In the genomic region with DNA sequence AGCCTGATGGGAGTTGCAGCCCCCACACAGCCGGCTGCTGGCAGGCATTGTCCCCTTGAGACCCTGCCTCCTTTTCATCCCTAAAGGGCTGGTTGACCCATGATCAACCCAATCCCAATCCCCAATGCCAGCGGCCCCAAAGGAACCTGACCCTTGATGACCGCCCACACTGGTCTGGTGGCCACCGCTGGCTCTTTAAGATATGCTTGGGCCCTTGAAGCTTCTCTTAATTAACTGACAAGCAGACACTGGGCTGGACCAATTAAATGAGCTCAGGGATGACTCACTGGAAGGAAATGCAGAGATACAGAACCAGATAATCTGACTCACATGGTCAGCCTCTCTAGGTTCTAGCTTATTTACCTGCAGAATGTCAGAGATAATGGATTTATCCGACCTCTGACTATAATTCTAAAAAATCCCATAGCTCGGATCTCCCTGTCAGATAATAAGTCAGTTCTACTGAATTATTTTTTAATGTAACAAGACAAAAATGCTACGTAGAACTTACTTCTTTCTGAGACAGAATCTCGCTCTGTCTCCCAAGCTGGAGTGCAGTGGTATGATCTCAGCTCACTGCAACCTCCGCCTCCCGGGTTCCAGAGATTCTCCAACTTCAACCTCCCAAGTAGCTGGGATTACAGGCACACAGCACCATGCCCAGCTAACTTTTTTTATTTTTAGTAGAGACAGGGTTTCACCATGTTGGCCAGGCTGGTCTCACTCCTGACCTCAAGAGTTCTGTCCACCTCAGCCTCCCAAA, we compare ENCODE assay signal across 1 cellular context.
TF ChIP-seq lines count a peak whose summit lies in the region.

No MANE protein-coding gene starts in this region.

TF ChIP-seq in K562, 482 proteins besides CTCF, POLR2A, EP300 and RAD21 (continued from another document and continues in another):
- TF ChIP-seq, protein P1, sequence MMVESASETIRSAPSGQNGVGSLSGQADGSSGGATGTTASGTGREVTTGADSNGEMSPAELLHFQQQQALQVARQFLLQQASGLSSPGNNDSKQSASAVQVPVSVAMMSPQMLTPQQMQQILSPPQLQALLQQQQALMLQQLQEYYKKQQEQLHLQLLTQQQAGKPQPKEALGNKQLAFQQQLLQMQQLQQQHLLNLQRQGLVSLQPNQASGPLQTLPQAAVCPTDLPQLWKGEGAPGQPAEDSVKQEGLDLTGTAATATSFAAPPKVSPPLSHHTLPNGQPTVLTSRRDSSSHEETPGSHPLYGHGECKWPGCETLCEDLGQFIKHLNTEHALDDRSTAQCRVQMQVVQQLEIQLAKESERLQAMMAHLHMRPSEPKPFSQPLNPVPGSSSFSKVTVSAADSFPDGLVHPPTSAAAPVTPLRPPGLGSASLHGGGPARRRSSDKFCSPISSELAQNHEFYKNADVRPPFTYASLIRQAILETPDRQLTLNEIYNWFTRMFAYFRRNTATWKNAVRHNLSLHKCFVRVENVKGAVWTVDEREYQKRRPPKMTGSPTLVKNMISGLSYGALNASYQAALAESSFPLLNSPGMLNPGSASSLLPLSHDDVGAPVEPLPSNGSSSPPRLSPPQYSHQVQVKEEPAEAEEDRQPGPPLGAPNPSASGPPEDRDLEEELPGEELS (CRISPR knock-in tag; IDR thresholded peaks at IDR 0.05; ENCODE audit: borderline replicate concordance): no peak
- TF ChIP-seq TFAM (CRISPR knock-in tag; conservative IDR thresholded peaks at IDR 0.05) (no peak), ZC3H8 (IDR thresholded peaks at IDR 0.05) (no peak), XRCC5 (IDR thresholded peaks at IDR 0.05; ENCODE audit: low read depth, low read length) (no peak), NFIX (CRISPR knock-in tag; IDR thresholded peaks at IDR 0.05; ENCODE audit: low read depth) (no peak), FOSL1 (tag; conservative IDR thresholded peaks at IDR 0.05) (peak; percentile 98), TSC22D4 (tag; IDR thresholded peaks at IDR 0.05) (no peak), ARNT (IDR thresholded peaks at IDR 0.05) (no peak), TAF9B (IDR thresholded peaks at IDR 0.05; ENCODE audit: partially characterized antibody) (no peak), EGR1 (conservative IDR thresholded peaks at IDR 0.05) (peak; percentile 90), CBX5 (IDR thresholded peaks at IDR 0.05; ENCODE audit: borderline replicate concordance, low read depth) (no peak), KDM4B (IDR thresholded peaks at IDR 0.05; ENCODE audit: borderline replicate concordance in 2 of 2, low read depth in 1 of 2) (no peak), BACH1 (tag; IDR thresholded peaks at IDR 0.05) (no peak), ZNF121 (CRISPR knock-in tag; conservative IDR thresholded peaks at IDR 0.05) (no peak), ZNF354B (CRISPR knock-in tag; IDR thresholded peaks at IDR 0.05) (no peak), TBP (optimal IDR thresholded peaks at IDR 0.05; ENCODE audit: low read depth, low read length) (no peak), BDP1 (IDR thresholded peaks at IDR 0.05; ENCODE audit: insufficient read depth, insufficient read length) (no peak), CREM (IDR thresholded peaks at IDR 0.05; ENCODE audit: low read depth) (0 out of 2 replicates have a peak, but pooled peaks have one; percentile 13), ZNF124 (CRISPR knock-in tag; IDR thresholded peaks at IDR 0.05) (no peak), MEF2A (IDR thresholded peaks at IDR 0.05; ENCODE audit: control insufficient read depth, low read depth, low read length) (no peak), MTA1 (IDR thresholded peaks at IDR 0.05; ENCODE audit: borderline replicate concordance) (no peak), MIER1 (IDR thresholded peaks at IDR 0.05; ENCODE audit: low read depth) (no peak), FUS (optimal IDR thresholded peaks at IDR 0.05; ENCODE audit: low read depth, low read length) (no peak), CBX1 (IDR thresholded peaks at IDR 0.05; ENCODE audit: low read depth) (no peak), PTTG1 (tag; IDR thresholded peaks at IDR 0.05; ENCODE audit: low read depth) (no peak), NELFE (IDR thresholded peaks at IDR 0.05; ENCODE audit: insufficient read depth, insufficient read length) (no peak), BCOR (IDR thresholded peaks at IDR 0.05) (no peak), RBM15 (IDR thresholded peaks at IDR 0.05; ENCODE audit: insufficient read depth, low read length) (no peak), SMARCA5 (IDR thresholded peaks at IDR 0.05) (no peak), TBL1XR1 (IDR thresholded peaks at IDR 0.05; ENCODE audit: low read length in 2 of 2) (peak in 1 of 2 experiments; percentile 66; a peak in 2 of 4 replicates), PHF20 (IDR thresholded peaks at IDR 0.05; ENCODE audit: partially characterized antibody) (no peak), DDX20 (tag; IDR thresholded peaks at IDR 0.05; ENCODE audit: low read depth) (no peak), ZFPM2 (CRISPR knock-in tag; IDR thresholded peaks at IDR 0.05) (no peak), TRIM24 (IDR thresholded peaks at IDR 0.05) (no peak), SMAD3 (CRISPR knock-in tag; conservative IDR thresholded peaks at IDR 0.05) (no peak), TCF3 (CRISPR knock-in tag; IDR thresholded peaks at IDR 0.05) (peak; percentile 75), HDAC8 (tag; IDR thresholded peaks at IDR 0.05) (no peak), ZNF282 (CRISPR knock-in tag; IDR thresholded peaks at IDR 0.05) (no peak), HDAC3 (IDR thresholded peaks at IDR 0.05; ENCODE audit: borderline replicate concordance, partially characterized antibody) (peak; percentile 61), MAFG (tag; conservative IDR thresholded peaks at IDR 0.05) (no peak), RBM17 (IDR thresholded peaks at IDR 0.05; ENCODE audit: borderline replicate concordance, low read depth, low read length) (no peak), FOXA1 (IDR thresholded peaks at IDR 0.05; ENCODE audit: borderline replicate concordance) (no peak), ATF1 (CRISPR knock-in tag; IDR thresholded peaks at IDR 0.05) (no peak), ATF1 (tag; IDR thresholded peaks at IDR 0.05) (peak; percentile 62), BRF1 (IDR thresholded peaks at IDR 0.05; ENCODE audit: borderline replicate concordance, extremely low read depth, insufficient read length) (no peak), ZNF830 (CRISPR knock-in tag; IDR thresholded peaks at IDR 0.05) (no peak), YY1 (IDR thresholded peaks at IDR 0.05; ENCODE audit: borderline replicate concordance in 1 of 3, control insufficient read depth in 1 of 3, extremely low read depth in 1 of 3, insufficient read depth in 3 of 3, insufficient read length in 1 of 3, insufficient replicate concordance in 2 of 3, low read depth in 1 of 3, low read length in 2 of 3) (no peak)
- TF ChIP-seq, protein P2, sequence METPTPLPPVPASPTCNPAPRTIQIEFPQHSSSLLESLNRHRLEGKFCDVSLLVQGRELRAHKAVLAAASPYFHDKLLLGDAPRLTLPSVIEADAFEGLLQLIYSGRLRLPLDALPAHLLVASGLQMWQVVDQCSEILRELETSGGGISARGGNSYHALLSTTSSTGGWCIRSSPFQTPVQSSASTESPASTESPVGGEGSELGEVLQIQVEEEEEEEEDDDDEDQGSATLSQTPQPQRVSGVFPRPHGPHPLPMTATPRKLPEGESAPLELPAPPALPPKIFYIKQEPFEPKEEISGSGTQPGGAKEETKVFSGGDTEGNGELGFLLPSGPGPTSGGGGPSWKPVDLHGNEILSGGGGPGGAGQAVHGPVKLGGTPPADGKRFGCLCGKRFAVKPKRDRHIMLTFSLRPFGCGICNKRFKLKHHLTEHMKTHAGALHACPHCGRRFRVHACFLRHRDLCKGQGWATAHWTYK (CRISPR knock-in tag; IDR thresholded peaks at IDR 0.05): no peak
- TF ChIP-seq, protein P3, sequence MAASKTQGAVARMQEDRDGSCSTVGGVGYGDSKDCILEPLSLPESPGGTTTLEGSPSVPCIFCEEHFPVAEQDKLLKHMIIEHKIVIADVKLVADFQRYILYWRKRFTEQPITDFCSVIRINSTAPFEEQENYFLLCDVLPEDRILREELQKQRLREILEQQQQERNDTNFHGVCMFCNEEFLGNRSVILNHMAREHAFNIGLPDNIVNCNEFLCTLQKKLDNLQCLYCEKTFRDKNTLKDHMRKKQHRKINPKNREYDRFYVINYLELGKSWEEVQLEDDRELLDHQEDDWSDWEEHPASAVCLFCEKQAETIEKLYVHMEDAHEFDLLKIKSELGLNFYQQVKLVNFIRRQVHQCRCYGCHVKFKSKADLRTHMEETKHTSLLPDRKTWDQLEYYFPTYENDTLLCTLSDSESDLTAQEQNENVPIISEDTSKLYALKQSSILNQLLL (CRISPR knock-in tag; IDR thresholded peaks at IDR 0.05; ENCODE audit: borderline replicate concordance): no peak
- TF ChIP-seq, protein P4, sequence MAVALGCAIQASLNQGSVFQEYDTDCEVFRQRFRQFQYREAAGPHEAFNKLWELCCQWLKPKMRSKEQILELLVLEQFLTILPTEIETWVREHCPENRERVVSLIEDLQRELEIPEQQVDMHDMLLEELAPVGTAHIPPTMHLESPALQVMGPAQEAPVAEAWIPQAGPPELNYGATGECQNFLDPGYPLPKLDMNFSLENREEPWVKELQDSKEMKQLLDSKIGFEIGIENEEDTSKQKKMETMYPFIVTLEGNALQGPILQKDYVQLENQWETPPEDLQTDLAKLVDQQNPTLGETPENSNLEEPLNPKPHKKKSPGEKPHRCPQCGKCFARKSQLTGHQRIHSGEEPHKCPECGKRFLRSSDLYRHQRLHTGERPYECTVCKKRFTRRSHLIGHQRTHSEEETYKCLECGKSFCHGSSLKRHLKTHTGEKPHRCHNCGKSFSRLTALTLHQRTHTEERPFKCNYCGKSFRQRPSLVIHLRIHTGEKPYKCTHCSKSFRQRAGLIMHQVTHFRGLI (CRISPR knock-in tag; IDR thresholded peaks at IDR 0.05): no peak
- TF ChIP-seq, protein P5, sequence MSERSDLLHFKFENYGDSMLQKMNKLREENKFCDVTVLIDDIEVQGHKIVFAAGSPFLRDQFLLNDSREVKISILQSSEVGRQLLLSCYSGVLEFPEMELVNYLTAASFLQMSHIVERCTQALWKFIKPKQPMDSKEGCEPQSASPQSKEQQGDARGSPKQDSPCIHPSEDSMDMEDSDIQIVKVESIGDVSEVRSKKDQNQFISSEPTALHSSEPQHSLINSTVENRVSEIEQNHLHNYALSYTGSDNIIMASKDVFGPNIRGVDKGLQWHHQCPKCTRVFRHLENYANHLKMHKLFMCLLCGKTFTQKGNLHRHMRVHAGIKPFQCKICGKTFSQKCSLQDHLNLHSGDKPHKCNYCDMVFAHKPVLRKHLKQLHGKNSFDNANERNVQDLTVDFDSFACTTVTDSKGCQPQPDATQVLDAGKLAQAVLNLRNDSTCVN (CRISPR knock-in tag; IDR thresholded peaks at IDR 0.05): no peak
- TF ChIP-seq, protein P6, sequence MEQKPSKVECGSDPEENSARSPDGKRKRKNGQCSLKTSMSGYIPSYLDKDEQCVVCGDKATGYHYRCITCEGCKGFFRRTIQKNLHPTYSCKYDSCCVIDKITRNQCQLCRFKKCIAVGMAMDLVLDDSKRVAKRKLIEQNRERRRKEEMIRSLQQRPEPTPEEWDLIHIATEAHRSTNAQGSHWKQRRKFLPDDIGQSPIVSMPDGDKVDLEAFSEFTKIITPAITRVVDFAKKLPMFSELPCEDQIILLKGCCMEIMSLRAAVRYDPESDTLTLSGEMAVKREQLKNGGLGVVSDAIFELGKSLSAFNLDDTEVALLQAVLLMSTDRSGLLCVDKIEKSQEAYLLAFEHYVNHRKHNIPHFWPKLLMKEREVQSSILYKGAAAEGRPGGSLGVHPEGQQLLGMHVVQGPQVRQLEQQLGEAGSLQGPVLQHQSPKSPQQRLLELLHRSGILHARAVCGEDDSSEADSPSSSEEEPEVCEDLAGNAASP (IDR thresholded peaks at IDR 0.05): no peak
- TF ChIP-seq, protein P7, sequence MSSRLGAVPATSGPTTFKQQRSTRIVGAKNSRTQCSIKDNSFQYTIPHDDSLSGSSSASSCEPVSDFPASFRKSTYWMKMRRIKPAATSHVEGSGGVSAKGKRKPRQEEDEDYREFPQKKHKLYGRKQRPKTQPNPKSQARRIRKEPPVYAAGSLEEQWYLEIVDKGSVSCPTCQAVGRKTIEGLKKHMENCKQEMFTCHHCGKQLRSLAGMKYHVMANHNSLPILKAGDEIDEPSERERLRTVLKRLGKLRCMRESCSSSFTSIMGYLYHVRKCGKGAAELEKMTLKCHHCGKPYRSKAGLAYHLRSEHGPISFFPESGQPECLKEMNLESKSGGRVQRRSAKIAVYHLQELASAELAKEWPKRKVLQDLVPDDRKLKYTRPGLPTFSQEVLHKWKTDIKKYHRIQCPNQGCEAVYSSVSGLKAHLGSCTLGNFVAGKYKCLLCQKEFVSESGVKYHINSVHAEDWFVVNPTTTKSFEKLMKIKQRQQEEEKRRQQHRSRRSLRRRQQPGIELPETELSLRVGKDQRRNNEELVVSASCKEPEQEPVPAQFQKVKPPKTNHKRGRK (tag; IDR thresholded peaks at IDR 0.05): no peak
- TF ChIP-seq, protein P8, sequence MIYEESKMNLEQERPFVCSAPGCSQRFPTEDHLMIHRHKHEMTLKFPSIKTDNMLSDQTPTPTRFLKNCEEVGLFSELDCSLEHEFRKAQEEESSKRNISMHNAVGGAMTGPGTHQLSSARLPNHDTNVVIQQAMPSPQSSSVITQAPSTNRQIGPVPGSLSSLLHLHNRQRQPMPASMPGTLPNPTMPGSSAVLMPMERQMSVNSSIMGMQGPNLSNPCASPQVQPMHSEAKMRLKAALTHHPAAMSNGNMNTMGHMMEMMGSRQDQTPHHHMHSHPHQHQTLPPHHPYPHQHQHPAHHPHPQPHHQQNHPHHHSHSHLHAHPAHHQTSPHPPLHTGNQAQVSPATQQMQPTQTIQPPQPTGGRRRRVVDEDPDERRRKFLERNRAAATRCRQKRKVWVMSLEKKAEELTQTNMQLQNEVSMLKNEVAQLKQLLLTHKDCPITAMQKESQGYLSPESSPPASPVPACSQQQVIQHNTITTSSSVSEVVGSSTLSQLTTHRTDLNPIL (CRISPR knock-in tag; IDR thresholded peaks at IDR 0.05): no peak
- TF ChIP-seq, protein P9, sequence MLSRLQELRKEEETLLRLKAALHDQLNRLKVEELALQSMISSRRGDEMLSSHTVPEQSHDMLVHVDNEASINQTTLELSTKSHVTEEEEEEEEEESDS (CRISPR knock-in tag; IDR thresholded peaks at IDR 0.05): no peak
- TF ChIP-seq, protein P10, sequence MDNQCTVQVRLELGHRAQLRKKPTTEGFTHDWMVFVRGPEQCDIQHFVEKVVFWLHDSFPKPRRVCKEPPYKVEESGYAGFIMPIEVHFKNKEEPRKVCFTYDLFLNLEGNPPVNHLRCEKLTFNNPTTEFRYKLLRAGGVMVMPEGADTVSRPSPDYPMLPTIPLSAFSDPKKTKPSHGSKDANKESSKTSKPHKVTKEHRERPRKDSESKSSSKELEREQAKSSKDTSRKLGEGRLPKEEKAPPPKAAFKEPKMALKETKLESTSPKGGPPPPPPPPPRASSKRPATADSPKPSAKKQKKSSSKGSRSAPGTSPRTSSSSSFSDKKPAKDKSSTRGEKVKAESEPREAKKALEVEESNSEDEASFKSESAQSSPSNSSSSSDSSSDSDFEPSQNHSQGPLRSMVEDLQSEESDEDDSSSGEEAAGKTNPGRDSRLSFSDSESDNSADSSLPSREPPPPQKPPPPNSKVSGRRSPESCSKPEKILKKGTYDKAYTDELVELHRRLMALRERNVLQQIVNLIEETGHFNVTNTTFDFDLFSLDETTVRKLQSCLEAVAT (IDR thresholded peaks at IDR 0.05): no peak
